Comparison of ENCODE assay signal across 10 cellular contexts in genomic region chr6:137870286-137870685, GRCh38. TPM values are rescaled to one million over a fixed set of nuclear protein-coding genes. Genes with fewer than 3 reads are reported as not detected.
A peak's percentile ranks its signal among the peaks of the same experiment; 100 is the strongest.
DNase-seq lines count a peak whose midpoint lies in the region; ATAC-seq and TF ChIP-seq lines count a peak whose summit lies in the region.
"Had no signal": no experiment of that assay in that cellular context is flagged by ENCODE, and none has a peak within 500 bp of the region (broad histone marks: within the 10 kb centered on the region; RNA-seq: fewer than 3 reads in every experiment).

No MANE protein-coding gene starts in this region.

- H3K4me3 ChIP-seq in DND-41 (ENCODE audit: low read depth in 1 of 2, low read length in 2 of 2) (peak overlapping the region; percentile 0 to 83; a peak in 3 of 4 replicates), SU-DHL-6 (ENCODE audit: insufficient read depth, low read length, poor library complexity, severe bottlenecking) (no peak overlapping the region), esophagus muscularis mucosa (peak overlapping the region; percentile 70 to 93 (median 88)), psoas muscle (peak overlapping the region; percentile 37), mucosa of descending colon (no peak overlapping the region)

- H3F3A ChIP-seq in SU-DHL-6 (ENCODE audit: insufficient read depth), result 0 out of 2 replicates have a peak, but pooled peaks cover 3% of the 10 kb centered on the region

- intact Hi-C loops in esophagus muscularis mucosa (cut with DNase I), result no loop called here
- intact Hi-C loops in psoas muscle (cut with DNase I), result loop anchor here in 1 of 2 donors (5.0 kb wide), 1 partner anchor 42 kb away; no protein-coding TSS in a partner anchor
- intact Hi-C loops in mucosa of descending colon (cut with DNase I, micrococcal nuclease), result loop anchor here in 1 of 2 donors (5.0 kb wide), 1 partner anchor 163 kb away; no protein-coding TSS in a partner anchor

- TF ChIP-seq EP300 in esophagus muscularis mucosa (IDR thresholded peaks at IDR 0.05), result no peak

- H3K4me2 ChIP-seq in DND-41 (ENCODE audit: insufficient read depth, low read length) (peak overlapping the region; percentile 76), SU-DHL-6 (ENCODE audit: low read depth, low read length, poor library complexity, severe bottlenecking) (peak overlapping the region; percentile 81)

- DNase-seq in DND-41, result no peak
- no peak for DNase-seq in esophagus muscularis mucosa (ENCODE audit: extremely low spot score)
- DNase-seq in psoas muscle, result no peak
- no peak for DNase-seq in RKO (ENCODE audit: low spot score)
- DNase-seq in mucosa of descending colon, result no peak
- DNase-seq in SKM-1 treated with dmso at 0.1 percent for 144 hours (lab: John Stamatoyannopoulos, UW; ENCODE audit: unreplicated experiment), result no peak
- DNase-seq: GF-D8 had no signal

- TF ChIP-seq POLR2A in esophagus muscularis mucosa (IDR thresholded peaks at IDR 0.05; ENCODE audit: low read depth), result no peak

- H2AFZ ChIP-seq in DND-41 (ENCODE audit: low read depth, low read length) (no peak overlapping the region), SU-DHL-6 (ENCODE audit: low read depth, low read length, severe bottlenecking) (no peak overlapping the region)

- H3K36me3 ChIP-seq in DND-41 (ENCODE audit: insufficient read depth, low read length) (peaks cover 67% of the 10 kb centered on the region), SU-DHL-6 (ENCODE audit: low read length) (peaks cover 6% of the 10 kb centered on the region), esophagus muscularis mucosa (peaks cover 7 to 21% (median 9%) of the 10 kb centered on the region in 4 donors), psoas muscle (ENCODE audit: insufficient read depth in 1 of 2, low read depth in 1 of 2) (peaks cover 5 to 24% of the 10 kb centered on the region in 2 donors), mucosa of descending colon (ENCODE audit: low read depth) (no peaks in the 10 kb centered on the region)

- TF ChIP-seq CTCF in DND-41 (IDR thresholded peaks at IDR 0.05; ENCODE audit: borderline replicate concordance, extremely low read depth, low read length, poor library complexity, severe bottlenecking) (no peak), SU-DHL-6 (IDR thresholded peaks at IDR 0.05; ENCODE audit: insufficient read depth, low read length, poor library complexity, severe bottlenecking) (no peak), esophagus muscularis mucosa (IDR thresholded peaks at IDR 0.05) (no peak), psoas muscle (IDR thresholded peaks at IDR 0.05) (no peak), mucosa of descending colon (IDR thresholded peaks at IDR 0.05) (no peak)

- H3K4me1 ChIP-seq in DND-41 (ENCODE audit: insufficient read depth, low read length) (peaks cover 76% of the 10 kb centered on the region), esophagus muscularis mucosa (peaks cover 31 to 81% (median 77%) of the 10 kb centered on the region in 4 donors), psoas muscle (peaks cover 56% of the 10 kb centered on the region), mucosa of descending colon (ENCODE audit: low read depth) (peaks cover 42% of the 10 kb centered on the region)

- WGBS in esophagus muscularis mucosa, result 81% methylated on average over 6 of the region's 6 CpGs
- WGBS in psoas muscle, 3 donors, result 78 to 85% (median 83%) methylated on average over 6 of the region's 6 CpGs

- H3K79me2 ChIP-seq in DND-41 (ENCODE audit: insufficient read depth, low read length), result peaks cover 98% of the 10 kb centered on the region
- peaks cover 24% of the 10 kb centered on the region for H3K79me2 ChIP-seq in SU-DHL-6 (ENCODE audit: insufficient read depth, low read length)

- H3K27ac ChIP-seq in DND-41 (ENCODE audit: low read length) (peak overlapping the region; percentile 92), SU-DHL-6 (ENCODE audit: low read depth, low read length) (no peak overlapping the region), esophagus muscularis mucosa (replicated peaks in 1 of 4) (peak overlapping the region; percentile 71 to 94 (median 92)), psoas muscle (no peak overlapping the region)

- H3K9me2 ChIP-seq in SU-DHL-6 (replicated peaks; ENCODE audit: insufficient read depth, low read length), result no peaks in the 10 kb centered on the region

- H3K9me3 ChIP-seq in DND-41 (ENCODE audit: insufficient read depth, low read length, severe bottlenecking), result no peaks in the 10 kb centered on the region
- H3K9me3 ChIP-seq in SU-DHL-6 (ENCODE audit: insufficient read depth, low read length), result no peaks in the 10 kb centered on the region
- no peaks in the 10 kb centered on the region for H3K9me3 ChIP-seq in esophagus muscularis mucosa
- no peaks in the 10 kb centered on the region for H3K9me3 ChIP-seq in psoas muscle
- no peaks in the 10 kb centered on the region for H3K9me3 ChIP-seq in mucosa of descending colon

- H3K9ac ChIP-seq in DND-41 (ENCODE audit: low read depth, low read length), result peak overlapping the region; percentile 92
- no peak overlapping the region for H3K9ac ChIP-seq in SU-DHL-6 (ENCODE audit: low read length)

- peaks cover 32% of the 10 kb centered on the region for H4K20me1 ChIP-seq in DND-41 (ENCODE audit: insufficient read depth, low read length)
- H4K20me1 ChIP-seq in SU-DHL-6 (ENCODE audit: low read depth, low read length), result no peaks in the 10 kb centered on the region; the same call in 1 of the 2 replicates

- H3K27me3 ChIP-seq in DND-41 (ENCODE audit: insufficient read depth, low read length, poor library complexity) (no peaks in the 10 kb centered on the region), SU-DHL-6 (ENCODE audit: low read length) (no peaks in the 10 kb centered on the region), esophagus muscularis mucosa (no peaks in the 10 kb centered on the region), psoas muscle (ENCODE audit: insufficient read depth in 3 of 3, low read length in 2 of 3) (no peaks in the 10 kb centered on the region)

- no peak for ATAC-seq in DND-41 (ENCODE audit: insufficient read depth, low read depth)
- ATAC-seq in psoas muscle, result no peak
- no peak for ATAC-seq in mucosa of descending colon
- no peak for ATAC-seq in GM18517 (IDR thresholded peaks at IDR 0.05; ENCODE audit: unreplicated experiment)
- ATAC-seq: WTC11 had no signal

RNA-seq across cellular contexts. Expression of gene TNFAIP3, which starts 3.2 kb away (rescaled TPM):
- total RNA-seq in esophagus muscularis mucosa (10 to 100 TPM; 21.0 to 54.3 (median 29.8) TPM), psoas muscle (10 to 100 TPM in 2 of 4 donors, 1 to 10 TPM in 2; 4.0 to 12.8 (median 8.3) TPM), mucosa of descending colon (10 to 100 TPM; 49.3 to 65.2 (median 55.8) TPM)
- polyA plus RNA-seq in psoas muscle, result 1 to 10 TPM; 2.0 to 4.3 (median 2.8) TPM

Comparison
In these comparisons a context has a peak if more than half of its experiments do, and no peak if none do; other contexts are left out.
1. H3K27ac ChIP-seq: peak in DND-41 (single experiment) and esophagus muscularis mucosa (4 of 4); none in SU-DHL-6 (single experiment) and psoas muscle (single experiment).
2. H3K4me3 ChIP-seq: peak in DND-41 (2 of 2), esophagus muscularis mucosa (4 of 4) and psoas muscle (single experiment); none in SU-DHL-6 (single experiment) and mucosa of descending colon (single experiment).